8 cellular contexts compared by ENCODE assay signal in the genomic region with DNA sequence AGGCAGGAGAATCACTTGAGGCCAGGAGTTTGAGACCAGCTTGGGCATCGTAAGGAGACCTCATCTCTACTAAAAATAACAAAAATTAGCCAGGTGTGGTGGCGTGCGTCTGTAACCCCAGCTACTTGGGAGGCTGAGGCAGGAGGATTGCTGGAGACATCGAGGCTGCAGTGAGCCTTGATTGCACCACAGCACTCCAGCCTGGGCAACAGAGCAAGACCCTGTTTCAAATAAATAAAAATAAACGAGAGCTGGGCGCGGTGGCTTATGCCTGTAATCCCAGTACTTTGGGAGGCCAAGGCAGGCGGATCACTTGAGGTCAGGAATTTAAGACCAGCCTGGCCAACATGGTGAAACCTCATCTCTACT. TPM values are rescaled to one million over a fixed set of nuclear protein-coding genes. Genes with fewer than 3 reads are reported as not detected.
A peak's percentile ranks its signal among the peaks of the same experiment; 100 is the strongest.
DNase-seq lines count a peak whose midpoint lies in the region; ATAC-seq, FAIRE-seq and TF ChIP-seq lines count a peak whose summit lies in the region.
"Not testable (repeated sequence)": the region's sequence is repeated elsewhere in the genome, so short reads cannot be mapped to it uniquely, and the experiment has no call there.

No MANE protein-coding gene starts in this region.

- H4K20me1 ChIP-seq in H1 (replicated peaks in 1 of 2; ENCODE audit: control insufficient read depth in 1 of 2, insufficient read depth in 2 of 2, low read length in 2 of 2): not testable (repeated sequence)
- H4K20me1 ChIP-seq in osteoblast (ENCODE audit: insufficient read depth, low read length): peaks cover 14% of the 10 kb centered on the region

- not testable (repeated sequence) for H3K27me3 ChIP-seq in WERI-Rb-1 (ENCODE audit: insufficient read depth, low read depth, severe bottlenecking); H1 (replicated peaks in 1 of 4; ENCODE audit: control insufficient read depth in 3 of 4, extremely low read depth in 1 of 4, insufficient read depth in 3 of 4, low read length in 3 of 4); left lung; osteoblast (ENCODE audit: insufficient read depth, low read length); subcutaneous abdominal adipose tissue (ENCODE audit: control insufficient read depth in 5 of 5, insufficient read depth in 4 of 5, low read length in 5 of 5)

- not testable (repeated sequence) for H3K4ac ChIP-seq in H1 (replicated peaks; ENCODE audit: insufficient read length, low read depth, low read length)

- peak overlapping the region; percentile 59 for H3K4me3 ChIP-seq in Jurkat, Clone E6-1 (ENCODE audit: low read length)
- not testable (repeated sequence) for H3K4me3 ChIP-seq in WERI-Rb-1 (ENCODE audit: low read depth, low read length); H1 (ENCODE audit: extremely low read depth in 1 of 4, insufficient read depth in 2 of 4, low read depth in 3 of 4, low read length in 4 of 4)
- H3K4me3 ChIP-seq in left lung (peak overlapping the region; percentile 72 to 80), osteoblast (ENCODE audit: insufficient read depth, low read length) (peak overlapping the region; percentile 73), subcutaneous abdominal adipose tissue (ENCODE audit: low read depth in 1 of 5, low read length in 5 of 5) (peak overlapping the region; percentile 66 to 82 (median 76))

- H3K56ac ChIP-seq in H1 (replicated peaks; ENCODE audit: insufficient read length, low read depth, low read length): not testable (repeated sequence)

- not testable (repeated sequence) for H3K23ac ChIP-seq in H1 (ENCODE audit: insufficient read length)

- not testable (repeated sequence) for H3K27ac Mint-ChIP-seq in activated naive CD8-positive, alpha-beta T cell treated with anti-CD3 and anti-CD28 coated beads, Interleukin-2, amount 50 U/mL, for 24 hours

- H4K91ac ChIP-seq in H1 (replicated peaks; ENCODE audit: insufficient read length, low read length): not testable (repeated sequence)

- H3K27me3 Mint-ChIP-seq in activated naive CD8-positive, alpha-beta T cell treated with anti-CD3 and anti-CD28 coated beads, Interleukin-2, amount 50 U/mL, for 24 hours: not testable (repeated sequence)

- not testable (repeated sequence) for H3K36me3 Mint-ChIP-seq in activated naive CD8-positive, alpha-beta T cell treated with anti-CD3 and anti-CD28 coated beads, Interleukin-2, amount 50 U/mL, for 24 hours (ENCODE audit: low read depth)

- H3K4me2 ChIP-seq in H1 (ENCODE audit: insufficient read depth in 1 of 2, low read depth in 2 of 2, low read length in 2 of 2) (peak overlapping the region; percentile 54 to 80; a peak in 3 of 4 replicates), osteoblast (ENCODE audit: insufficient read depth, low read length) (peak overlapping the region; percentile 75)

- H3K23me2 ChIP-seq in H1 (ENCODE audit: low read depth, low read length): peaks cover 11% of the 10 kb centered on the region; the same call in 1 of the 2 replicates

- H2BK12ac ChIP-seq in H1 (ENCODE audit: low read depth, low read length): not testable (repeated sequence)

- H3K4me1 Mint-ChIP-seq in activated naive CD8-positive, alpha-beta T cell treated with anti-CD3 and anti-CD28 coated beads, Interleukin-2, amount 50 U/mL, for 24 hours: peaks cover 26% of the 10 kb centered on the region

- H3K79me1 ChIP-seq in H1 (ENCODE audit: low read depth, low read length): not testable (repeated sequence)

- not testable (repeated sequence) for H2BK15ac ChIP-seq in H1 (ENCODE audit: low read length)

- H3K9me3 Mint-ChIP-seq in activated naive CD8-positive, alpha-beta T cell treated with anti-CD3 and anti-CD28 coated beads, Interleukin-2, amount 50 U/mL, for 24 hours: not testable (repeated sequence)

- not testable (repeated sequence) for TF ChIP-seq EP300 in H1 (IDR thresholded peaks at IDR 0.05; ENCODE audit: borderline replicate concordance in 1 of 2, low read depth in 2 of 2, low read length in 2 of 2)

- H3K9me3 ChIP-seq in WERI-Rb-1 (ENCODE audit: severe bottlenecking); H1 (ENCODE audit: insufficient read depth in 2 of 2, low read depth in 1 of 2, low read length in 1 of 2); left lung; osteoblast (ENCODE audit: low read depth, low read length); subcutaneous abdominal adipose tissue (ENCODE audit: control insufficient read depth in 5 of 5, low read length in 5 of 5): not testable (repeated sequence)

- not testable (repeated sequence) for H4K8ac ChIP-seq in H1 (ENCODE audit: extremely low read depth, insufficient read depth, low read length)

- not testable (repeated sequence) for DNase-seq in Jurkat, Clone E6-1 (ENCODE audit: low read depth, low spot score); WERI-Rb-1; activated naive CD8-positive, alpha-beta T cell treated with anti-CD3 and anti-CD28 coated beads, Interleukin-2, amount 50 U/mL, for 24 hours; H1 (ENCODE audit: low read depth in 1 of 2, low spot score in 2 of 2); left lung; osteoblast (ENCODE audit: insufficient read length, low spot score, missing footprints)

- not testable (repeated sequence) for ATAC-seq in activated naive CD8-positive, alpha-beta T cell treated with anti-CD3 and anti-CD28 coated beads, Interleukin-2, amount 50 U/mL, for 24 hours; left lung

- CTCF ChIA-PET in H1 (lab: Charles Lee; ENCODE audit: partially characterized antibody): interaction anchor here (0.7 to 2.8 kb wide), 6 partner anchors 18 to 52 kb away, joined by 3 to 9 read pairs (median 4); a partner anchor contains a TSS

- H3K36me3 ChIP-seq in WERI-Rb-1 (peaks cover 31% of the 10 kb centered on the region), left lung (peaks cover 0 to 28% of the 10 kb centered on the region in 2 donors), subcutaneous abdominal adipose tissue (ENCODE audit: control insufficient read depth in 5 of 5, insufficient read depth in 5 of 5, low read length in 5 of 5) (peaks cover 0 to 29% (median 23%) of the 10 kb centered on the region in 5 donors)
- not testable (repeated sequence) for H3K36me3 ChIP-seq in H1 (ENCODE audit: control insufficient read depth in 2 of 4, insufficient read depth in 4 of 4, low read length in 3 of 4); osteoblast (ENCODE audit: insufficient read depth, low read length)

- not testable (repeated sequence) for H3K14ac ChIP-seq in H1 (ENCODE audit: insufficient read length)

- H2BK5ac ChIP-seq in H1 (ENCODE audit: low read depth, low read length): not testable (repeated sequence)

- POLR2A ChIA-PET in H1 (lab: Charles Lee; ENCODE audit: partially characterized antibody): interaction anchor here (0.9 to 2.8 kb wide), 7 partner anchors 12 to 79 kb away, joined by 4 to 13 read pairs (median 5); a partner anchor contains a TSS

- not testable (repeated sequence) for H3K79me2 ChIP-seq in H1 (ENCODE audit: control insufficient read depth in 1 of 2, insufficient read depth in 2 of 2, low read length in 2 of 2); osteoblast (ENCODE audit: insufficient read depth, low read length)

- H3K18ac ChIP-seq in H1 (ENCODE audit: extremely low read depth, low read length): not testable (repeated sequence)

- H3K4me1 ChIP-seq in H1 (replicated peaks in 1 of 4; ENCODE audit: control insufficient read depth in 3 of 4, insufficient read depth in 4 of 4, low read length in 3 of 4): not testable (repeated sequence)
- peaks cover 16 to 54% of the 10 kb centered on the region in 2 donors for H3K4me1 ChIP-seq in left lung
- peaks cover 11% of the 10 kb centered on the region for H3K4me1 ChIP-seq in osteoblast (ENCODE audit: insufficient read depth, low read length)
- peaks cover 7 to 34% (median 27%) of the 10 kb centered on the region in 5 donors for H3K4me1 ChIP-seq in subcutaneous abdominal adipose tissue (ENCODE audit: control insufficient read depth in 5 of 5, insufficient read depth in 5 of 5, low read length in 5 of 5)

- not testable (repeated sequence) for H2BK120ac ChIP-seq in H1 (replicated peaks; ENCODE audit: low read depth, low read length)

- intact Hi-C loops in left lung (cut with DNase I): not testable (repeated sequence)

- FAIRE-seq in H1 (lab: Jason Lieb, UNC): not testable (repeated sequence)

- not testable (repeated sequence) for H3K9ac ChIP-seq in H1 (replicated peaks in 1 of 4; ENCODE audit: extremely low read depth in 1 of 4, low read depth in 3 of 4, low read length in 3 of 4)
- peak overlapping the region in 1 of 5 donors; percentile 1 for H3K9ac ChIP-seq in subcutaneous abdominal adipose tissue (ENCODE audit: low read length in 5 of 5)

- not testable (repeated sequence) for TF ChIP-seq POLR2A in H1 (IDR thresholded peaks at IDR 0.05; ENCODE audit: control extremely low read depth in 1 of 2, low read depth in 2 of 2, low read length in 2 of 2)

- H2BK20ac ChIP-seq in H1 (ENCODE audit: low read length): not testable (repeated sequence)

- H2AK5ac ChIP-seq in H1 (ENCODE audit: low read depth, low read length): not testable (repeated sequence)

- TF ChIP-seq RAD21 in H1 (IDR thresholded peaks at IDR 0.05 in 1 of 2, conservative IDR thresholded peaks at IDR 0.05 in 1 of 2; ENCODE audit: low read depth in 2 of 2, low read length in 2 of 2): not testable (repeated sequence)

- H2AFZ ChIP-seq in H1 (ENCODE audit: low read length); osteoblast (ENCODE audit: low read length): not testable (repeated sequence)

- H3K27ac ChIP-seq in C4-2B (peak overlapping the region; percentile 99), WERI-Rb-1 (peak overlapping the region; percentile 68), left lung (peak overlapping the region in 1 of 2 donors; percentile 80)
- not testable (repeated sequence) for H3K27ac ChIP-seq in H1 (ENCODE audit: low read depth, low read length); osteoblast (ENCODE audit: low read depth, low read length); subcutaneous abdominal adipose tissue (ENCODE audit: low read depth, low read length)

- not testable (repeated sequence) for TF ChIP-seq CTCF in C4-2B (conservative IDR thresholded peaks at IDR 0.05); WERI-Rb-1 (IDR thresholded peaks at IDR 0.05; ENCODE audit: low read depth, low read length); H1 (IDR thresholded peaks at IDR 0.05; ENCODE audit: control extremely low read depth in 1 of 3, insufficient read depth in 1 of 3, low read depth in 1 of 3, low read length in 3 of 3); left lung (IDR thresholded peaks at IDR 0.05); osteoblast (IDR thresholded peaks at IDR 0.05; ENCODE audit: extremely low read depth, low read depth, low read length)

- H4K5ac ChIP-seq in H1 (ENCODE audit: insufficient read length, low read depth, low read length): not testable (repeated sequence)

- peak overlapping the region; percentile 67 for H3K4me3 Mint-ChIP-seq in activated naive CD8-positive, alpha-beta T cell treated with anti-CD3 and anti-CD28 coated beads, Interleukin-2, amount 50 U/mL, for 24 hours

- 93% methylated on average over 8 of the region's 8 CpGs; no CpG with 5 or more reads in 1 of the 2 experiments for WGBS in H1 (ENCODE audit: extremely low coverage in 1 of 2, insufficient coverage in 1 of 2, insufficient read length in 1 of 2, insufficient replicate concordance in 2 of 2, low coverage in 1 of 2, low lambda C conversion rate in 2 of 2, missing lambda C conversion rate in 1 of 2), 2 experiments

RNA-seq across cellular contexts. Expression of a gene that starts 0.6 kb away (rescaled TPM):
- polyA plus RNA-seq in Jurkat, Clone E6-1 (2012; ENCODE audit: insufficient read depth, insufficient read length): 1.3 TPM
- total RNA-seq in H1 (2021; fragmentation: NEBNext Ultra II Directional; extraction: Animal tissue kit (Norgen Biotek cat#: 25700)): 23.8 and 24.4 TPM in 2 replicates
- 17.8 and 23.3 TPM in 2 replicates for polyA plus RNA-seq in H1 (2011; rRNA removed)
- 21.0 TPM for polyA plus RNA-seq in H1 (2011; cell fraction: cytosol; rRNA removed)
- 18.3 TPM for polyA plus RNA-seq in H1 (2011; cell fraction: nucleus; rRNA removed)
- polyA plus RNA-seq in H1 (2012, experiment 1 of 2): 7.8 to 9.9 TPM (median 8.2 TPM) in 4 replicates
- polyA plus RNA-seq in H1 (2012, experiment 2 of 2): 5.7 TPM
- 8.5 TPM for polyA plus RNA-seq in H1 (2013, experiment 1 of 2)
- 8.8 TPM for polyA plus RNA-seq in H1 (2013, experiment 2 of 2)
- 108 and 115 TPM in 2 replicates for polyA minus RNA-seq in H1 (2011; rRNA and poly(A)+ RNA removed)
- polyA minus RNA-seq in H1 (2011; cell fraction: cytosol; rRNA and poly(A)+ RNA removed): 24.9 TPM
- polyA minus RNA-seq in H1 (2011; cell fraction: nucleus; rRNA and poly(A)+ RNA removed): 17.5 TPM
- total RNA-seq in left lung (10 to 100 TPM; 65.4 to 71.6 TPM), osteoblast (2.1 and 3.3 TPM in 2 replicates)

RNA-seq across cellular contexts. Expression of a gene that starts 6.0 kb away (rescaled TPM):
- polyA plus RNA-seq in Jurkat, Clone E6-1 (2012; ENCODE audit: insufficient read depth, insufficient read length): 90.2 TPM
- total RNA-seq in H1 (2021; fragmentation: NEBNext Ultra II Directional; extraction: Animal tissue kit (Norgen Biotek cat#: 25700)): 73.5 and 78.2 TPM in 2 replicates
- 423 and 441 TPM in 2 replicates for polyA plus RNA-seq in H1 (2011; rRNA removed)
- polyA plus RNA-seq in H1 (2011; cell fraction: cytosol; rRNA removed): 322 TPM
- polyA plus RNA-seq in H1 (2011; cell fraction: nucleus; rRNA removed): 202 TPM
- 102 to 132 TPM (median 127 TPM) in 4 replicates for polyA plus RNA-seq in H1 (2012, experiment 1 of 2)
- polyA plus RNA-seq in H1 (2012, experiment 2 of 2): 255 TPM
- 177 TPM for polyA plus RNA-seq in H1 (2013, experiment 1 of 2)
- polyA plus RNA-seq in H1 (2013, experiment 2 of 2): 224 TPM
- polyA minus RNA-seq in H1 (2011; rRNA and poly(A)+ RNA removed): 91.8 and 113 TPM in 2 replicates
- polyA minus RNA-seq in H1 (2011; cell fraction: cytosol; rRNA and poly(A)+ RNA removed): 47.5 TPM
- 32.8 TPM for polyA minus RNA-seq in H1 (2011; cell fraction: nucleus; rRNA and poly(A)+ RNA removed)
- 10 to 100 TPM; 71.4 to 88.0 TPM for total RNA-seq in left lung
- 29.2 and 59.4 TPM in 2 replicates for total RNA-seq in osteoblast

RNA-seq across cellular contexts. Expression of a gene that starts 6.2 kb away (rescaled TPM):
- polyA plus RNA-seq in Jurkat, Clone E6-1 (2012; ENCODE audit: insufficient read depth, insufficient read length): 30.7 TPM
- 4.0 and 5.5 TPM in 2 replicates for total RNA-seq in H1 (2021; fragmentation: NEBNext Ultra II Directional; extraction: Animal tissue kit (Norgen Biotek cat#: 25700))
- 5.4 and 7.1 TPM in 2 replicates for polyA plus RNA-seq in H1 (2011; rRNA removed)
- 9.4 TPM for polyA plus RNA-seq in H1 (2011; cell fraction: cytosol; rRNA removed)
- polyA plus RNA-seq in H1 (2011; cell fraction: nucleus; rRNA removed): 18.9 TPM
- 7.4 to 11.5 TPM (median 8.6 TPM) in 4 replicates for polyA plus RNA-seq in H1 (2012, experiment 1 of 2)
- polyA plus RNA-seq in H1 (2012, experiment 2 of 2): 4.3 TPM
- polyA plus RNA-seq in H1 (2013, experiment 1 of 2): 4.5 TPM
- polyA plus RNA-seq in H1 (2013, experiment 2 of 2): 4.3 TPM
- polyA minus RNA-seq in H1 (2011; rRNA and poly(A)+ RNA removed): 5.1 and 6.5 TPM in 2 replicates
- not detected for polyA minus RNA-seq in H1 (2011; cell fraction: cytosol; rRNA and poly(A)+ RNA removed)
- polyA minus RNA-seq in H1 (2011; cell fraction: nucleus; rRNA and poly(A)+ RNA removed): 2.9 TPM
- total RNA-seq in left lung: 10 to 100 TPM; 29.9 to 32.8 TPM
- total RNA-seq in osteoblast: 4.0 and 8.0 TPM in 2 replicates

RNA-seq across cellular contexts. Expression of a gene that starts 15.1 kb away (rescaled TPM):
- 11.4 TPM for polyA plus RNA-seq in Jurkat, Clone E6-1 (2012; ENCODE audit: insufficient read depth, insufficient read length)
- total RNA-seq in H1 (2021; fragmentation: NEBNext Ultra II Directional; extraction: Animal tissue kit (Norgen Biotek cat#: 25700)): 9.5 and 11.7 TPM in 2 replicates
- polyA plus RNA-seq in H1 (2011; rRNA removed): 7.2 and 14.9 TPM in 2 replicates
- polyA plus RNA-seq in H1 (2011; cell fraction: cytosol; rRNA removed): 6.2 TPM
- polyA plus RNA-seq in H1 (2011; cell fraction: nucleus; rRNA removed): 15.6 TPM
- 7.1 to 13.3 TPM (median 10.8 TPM) in 4 replicates for polyA plus RNA-seq in H1 (2012, experiment 1 of 2)
- 9.1 TPM for polyA plus RNA-seq in H1 (2012, experiment 2 of 2)
- polyA plus RNA-seq in H1 (2013, experiment 1 of 2): 13.4 TPM
- polyA plus RNA-seq in H1 (2013, experiment 2 of 2): 13.8 TPM
- polyA minus RNA-seq in H1 (2011; rRNA and poly(A)+ RNA removed): 3.7 and 5.4 TPM in 2 replicates
- polyA minus RNA-seq in H1 (2011; cell fraction: cytosol; rRNA and poly(A)+ RNA removed): 5.9 TPM
- 11.3 TPM for polyA minus RNA-seq in H1 (2011; cell fraction: nucleus; rRNA and poly(A)+ RNA removed)
- total RNA-seq in left lung: 10 to 100 TPM; 31.0 to 36.3 TPM
- total RNA-seq in osteoblast: 10.6 and 14.1 TPM in 2 replicates

RNA-seq across cellular contexts. Expression of a gene that starts 34.4 kb away (rescaled TPM):
- 3.2 TPM for polyA plus RNA-seq in Jurkat, Clone E6-1 (2012; ENCODE audit: insufficient read depth, insufficient read length)
- total RNA-seq in H1 (2021; fragmentation: NEBNext Ultra II Directional; extraction: Animal tissue kit (Norgen Biotek cat#: 25700)): 3.1 and 3.2 TPM in 2 replicates
- 5.1 and 5.2 TPM in 2 replicates for polyA plus RNA-seq in H1 (2011; rRNA removed)
- 3.7 TPM for polyA plus RNA-seq in H1 (2011; cell fraction: cytosol; rRNA removed)
- 3.3 TPM for polyA plus RNA-seq in H1 (2011; cell fraction: nucleus; rRNA removed)
- polyA plus RNA-seq in H1 (2012, experiment 1 of 2): 2.0 to 4.0 TPM (median 3.5 TPM) in 4 replicates
- polyA plus RNA-seq in H1 (2012, experiment 2 of 2): 3.0 TPM
- 4.8 TPM for polyA plus RNA-seq in H1 (2013, experiment 1 of 2)
- 4.5 TPM for polyA plus RNA-seq in H1 (2013, experiment 2 of 2)
- 0.76 and 1.2 TPM in 2 replicates for polyA minus RNA-seq in H1 (2011; rRNA and poly(A)+ RNA removed)
- 2.0 TPM for polyA minus RNA-seq in H1 (2011; cell fraction: cytosol; rRNA and poly(A)+ RNA removed)
- 2.6 TPM for polyA minus RNA-seq in H1 (2011; cell fraction: nucleus; rRNA and poly(A)+ RNA removed)
- 1 to 10 TPM; 3.1 to 3.2 TPM for total RNA-seq in left lung
- 0.72 and 0.88 TPM in 2 replicates for total RNA-seq in osteoblast
